Comparison of ENCODE assay signal across 19 cellular contexts in genomic region chr3:5096368-5096767, GRCh38. TPM values are rescaled to one million over a fixed set of nuclear protein-coding genes. Genes with fewer than 3 reads are reported as not detected.
A peak's percentile ranks its signal among the peaks of the same experiment; 100 is the strongest.
DNase-seq lines count a peak whose midpoint lies in the region; ATAC-seq, FAIRE-seq and TF ChIP-seq lines count a peak whose summit lies in the region.
"Had no signal": no experiment of that assay in that cellular context is flagged by ENCODE, and none has a peak within 500 bp of the region (broad histone marks: within the 10 kb centered on the region; RNA-seq: fewer than 3 reads in every experiment).

No MANE protein-coding gene starts in this region.

- H3K4me1 ChIP-seq in astrocyte (ENCODE audit: insufficient read depth, low read length) (peaks cover 6% of the 10 kb centered on the region), mesenchymal stem cell (ENCODE audit: control insufficient read depth, insufficient read depth, low read depth, low read length) (peaks cover 4% of the 10 kb centered on the region), skeletal muscle tissue (ENCODE audit: control insufficient read depth in 3 of 3, insufficient read depth in 3 of 3, low read length in 3 of 3) (peaks cover 0 to 4% (median 4%) of the 10 kb centered on the region in 3 donors)

- DNase-seq in astrocyte (ENCODE audit: low read depth) (no peak), foreskin melanocyte (peak; percentile 22), mesenchymal stem cell (no peak), NCI-H2107 (lab: John Stamatoyannopoulos, UW) (no peak)
- DNase-seq in activated CD4-positive, alpha-beta T cell treated with anti-CD3 and anti-CD28 coated beads for 36 hours, result no peak
- DNase-seq: activated CD4-positive, alpha-beta T cell treated with anti-CD3 and anti-CD28 coated beads, Interleukin-2, amount 50 U/mL, for 1 hour; NCI-H1417 treated with DMSO at 0.1 percent for 48 hours; NCI-H2171; NCI-H748 treated with DMSO at 0.1 percent for 48 hours; SHP77 had no signal

- H3K27me3 ChIP-seq in astrocyte (ENCODE audit: insufficient read depth, low read length) (peaks cover 5% of the 10 kb centered on the region), mesenchymal stem cell (ENCODE audit: control insufficient read depth in 1 of 2, insufficient read depth in 1 of 2, low read length in 2 of 2) (peaks cover 6 to 17% of the 10 kb centered on the region in 2 experiments), skeletal muscle tissue (ENCODE audit: control insufficient read depth in 3 of 3, insufficient read depth in 3 of 3, low read length in 3 of 3) (peaks cover 0 to 5% (median 0%) of the 10 kb centered on the region in 3 donors)

- H3K4me3 ChIP-seq in astrocyte (ENCODE audit: insufficient read depth, low read depth, low read length) (no peak overlapping the region), mesenchymal stem cell (ENCODE audit: insufficient read depth in 1 of 2, low read depth in 1 of 2, low read length in 2 of 2) (no peak overlapping the region), skeletal muscle tissue (ENCODE audit: low read length in 3 of 3) (peak overlapping the region in 2 of 3 donors; percentile 22 to 64)
- H3K4me3 ChIP-seq: left lung had no signal

- peak overlapping the region; percentile 45 for H3K4me3 Mint-ChIP-seq in astrocyte (ENCODE audit: unreplicated experiment)
- no peak overlapping the region for H3K4me3 Mint-ChIP-seq in activated CD4-positive, alpha-beta T cell treated with anti-CD3 and anti-CD28 coated beads for 36 hours
- H3K4me3 Mint-ChIP-seq in activated T-helper 17 cell treated with anti-CD3 and anti-CD28 coated beads, Interleukin-2, amount 50 U/mL, for 72 hours, result no peak overlapping the region
- H3K4me3 Mint-ChIP-seq: stimulated activated memory B cell treated with anti-CD40 and anti-IgM and Interleukin-4, amounts not matched to agents 10 μg/mL and 1 μg/mL and 100 μg/mL, for 72 hours had no signal

- H2BK120ac ChIP-seq in mesenchymal stem cell (ENCODE audit: low read depth, low read length), result no peak overlapping the region

- H3K9me3 ChIP-seq in astrocyte (ENCODE audit: insufficient read depth, low read depth, low read length) (no peaks in the 10 kb centered on the region), mesenchymal stem cell (ENCODE audit: control insufficient read depth, low read length) (no peaks in the 10 kb centered on the region), skeletal muscle tissue (ENCODE audit: control insufficient read depth in 3 of 3, low read length in 3 of 3) (no peaks in the 10 kb centered on the region)
- H3K9me3 ChIP-seq: left lung, tibial nerve had no signal

- no peaks in the 10 kb centered on the region for H3K79me1 ChIP-seq in mesenchymal stem cell (replicated peaks; ENCODE audit: low read length, poor library complexity, severe bottlenecking)

- ATAC-seq in HG02938 (IDR thresholded peaks at IDR 0.05; ENCODE audit: unreplicated experiment), result no peak
- ATAC-seq in activated CD4-positive, alpha-beta T cell treated with anti-CD3 and anti-CD28 coated beads for 36 hours, result no peak
- ATAC-seq in activated T-helper 17 cell treated with anti-CD3 and anti-CD28 coated beads, Interleukin-2, amount 50 U/mL, for 72 hours (replicated peaks), result no peak
- ATAC-seq: esophagus mucosa; stimulated activated memory B cell treated with anti-CD40 and anti-IgM and Interleukin-4, amounts not matched to agents 10 μg/mL and 1 μg/mL and 100 μg/mL, for 72 hours had no signal

- no peak overlapping the region for H3K23ac ChIP-seq in mesenchymal stem cell (ENCODE audit: low read length in 2 of 2)

- peaks cover 3% of the 10 kb centered on the region for H3K9me3 Mint-ChIP-seq in astrocyte (ENCODE audit: unreplicated experiment)
- H3K9me3 Mint-ChIP-seq in activated CD4-positive, alpha-beta T cell treated with anti-CD3 and anti-CD28 coated beads for 36 hours (ENCODE audit: low read depth), result no peaks in the 10 kb centered on the region
- no peaks in the 10 kb centered on the region for H3K9me3 Mint-ChIP-seq in activated T-helper 17 cell treated with anti-CD3 and anti-CD28 coated beads, Interleukin-2, amount 50 U/mL, for 72 hours
- H3K9me3 Mint-ChIP-seq: activated naive CD8-positive, alpha-beta T cell treated with anti-CD3 and anti-CD28 coated beads, Interleukin-2, amount 50 U/mL, for 24 hours; activated T-helper 2 cell treated with anti-CD3 and anti-CD28 coated beads, Interferon-gamma antibody, Interleukin-2, Interleukin-4, amounts not matched to agents 10 μg/mL and 5 μg/mL and 100 μg/mL, durations not matched to agents 14 hours and 24 hours and 36 hours; stimulated activated memory B cell treated with anti-CD40 and anti-IgM and Interleukin-4, amounts not matched to agents 10 μg/mL and 1 μg/mL and 100 μg/mL, for 72 hours had no signal

- H3K4me1 Mint-ChIP-seq in astrocyte (ENCODE audit: low read depth, unreplicated experiment), result no peaks in the 10 kb centered on the region
- peaks cover 4% of the 10 kb centered on the region for H3K4me1 Mint-ChIP-seq in activated CD4-positive, alpha-beta T cell treated with anti-CD3 and anti-CD28 coated beads for 36 hours
- H3K4me1 Mint-ChIP-seq in activated T-helper 17 cell treated with anti-CD3 and anti-CD28 coated beads, Interleukin-2, amount 50 U/mL, for 72 hours, result no peaks in the 10 kb centered on the region

- no peak overlapping the region for H3K4ac ChIP-seq in mesenchymal stem cell (ENCODE audit: low read depth in 1 of 2, low read length in 2 of 2)

- CTCF ChIA-PET in activated CD4-positive, alpha-beta T cell treated with anti-CD3 and anti-CD28 coated beads for 36 hours (lab: Charles Lee), result no interaction called here

- POLR2A ChIA-PET in activated CD4-positive, alpha-beta T cell treated with anti-CD3 and anti-CD28 coated beads for 36 hours (lab: Charles Lee), result no interaction called here

- peak overlapping the region; percentile 88 for H3K4me2 ChIP-seq in astrocyte (ENCODE audit: low read length)
- peak overlapping the region; percentile 13 for H3K4me2 ChIP-seq in mesenchymal stem cell (ENCODE audit: low read length, poor library complexity, severe bottlenecking)

- no peaks in the 10 kb centered on the region for H3K79me2 ChIP-seq in astrocyte (ENCODE audit: insufficient read depth, low read length)

- no peaks in the 10 kb centered on the region for H3K36me3 ChIP-seq in astrocyte (ENCODE audit: insufficient read depth, low read length)
- no peaks in the 10 kb centered on the region for H3K36me3 ChIP-seq in mesenchymal stem cell (ENCODE audit: control insufficient read depth in 1 of 2, insufficient read depth in 2 of 2, low read depth in 1 of 2, low read length in 2 of 2)
- no peaks in the 10 kb centered on the region for H3K36me3 ChIP-seq in skeletal muscle tissue (ENCODE audit: control insufficient read depth in 3 of 3, insufficient read depth in 3 of 3, low read length in 3 of 3)
- H3K36me3 ChIP-seq: left lung, tibial nerve had no signal

- no peak for FAIRE-seq in astrocyte (lab: Jason Lieb, UNC)

- no peaks in the 10 kb centered on the region for H3K36me3 Mint-ChIP-seq in astrocyte (ENCODE audit: low read depth, unreplicated experiment)
- no peaks in the 10 kb centered on the region for H3K36me3 Mint-ChIP-seq in activated CD4-positive, alpha-beta T cell treated with anti-CD3 and anti-CD28 coated beads for 36 hours (ENCODE audit: low read depth)
- H3K36me3 Mint-ChIP-seq in activated T-helper 17 cell treated with anti-CD3 and anti-CD28 coated beads, Interleukin-2, amount 50 U/mL, for 72 hours (ENCODE audit: low read depth), result no peaks in the 10 kb centered on the region
- H3K36me3 Mint-ChIP-seq: stimulated activated memory B cell treated with anti-CD40 and anti-IgM and Interleukin-4, amounts not matched to agents 10 μg/mL and 1 μg/mL and 100 μg/mL, for 72 hours had no signal

- 61% methylated on average over 8 of the region's 8 CpGs for WGBS in mesenchymal stem cell

- TF ChIP-seq CTCF in astrocyte (IDR thresholded peaks at IDR 0.05; ENCODE audit: insufficient read depth, low read depth, low read length), result no peak

- no peak overlapping the region for H2BK12ac ChIP-seq in mesenchymal stem cell (ENCODE audit: low read length in 2 of 2)

- no peak overlapping the region for H3K27ac ChIP-seq in astrocyte (ENCODE audit: low read depth, low read length)
- no peak overlapping the region for H3K27ac ChIP-seq in mesenchymal stem cell (ENCODE audit: low read length, poor library complexity, severe bottlenecking)
- H3K27ac ChIP-seq in skeletal muscle tissue (ENCODE audit: low read depth, low read length), result no peak overlapping the region
- H3K27ac ChIP-seq: left lung had no signal

- H4K8ac ChIP-seq in mesenchymal stem cell (ENCODE audit: low read length), result no peak overlapping the region

- intact Hi-C loops in activated CD4-positive, alpha-beta T cell treated with anti-CD3 and anti-CD28 coated beads for 36 hours (cut with DNase I, micrococcal nuclease), result no loop called here

- H2BK15ac ChIP-seq in mesenchymal stem cell (ENCODE audit: low read depth, poor library complexity, severe bottlenecking), result no peak overlapping the region

- H3K14ac ChIP-seq in mesenchymal stem cell (ENCODE audit: low read length in 2 of 2), result no peak overlapping the region

- H3K27ac Mint-ChIP-seq in astrocyte (ENCODE audit: unreplicated experiment), result no peak overlapping the region
- no peak overlapping the region for H3K27ac Mint-ChIP-seq in activated CD4-positive, alpha-beta T cell treated with anti-CD3 and anti-CD28 coated beads for 36 hours
- no peak overlapping the region for H3K27ac Mint-ChIP-seq in activated T-helper 17 cell treated with anti-CD3 and anti-CD28 coated beads, Interleukin-2, amount 50 U/mL, for 72 hours
- H3K27ac Mint-ChIP-seq: activated naive CD8-positive, alpha-beta T cell treated with anti-CD3 and anti-CD28 coated beads, Interleukin-2, amount 50 U/mL, for 24 hours; activated T-helper 2 cell treated with anti-CD3 and anti-CD28 coated beads, Interferon-gamma antibody, Interleukin-2, Interleukin-4, amounts not matched to agents 10 μg/mL and 5 μg/mL and 100 μg/mL, durations not matched to agents 14 hours and 24 hours and 36 hours; stimulated activated memory B cell treated with anti-CD40 and anti-IgM and Interleukin-4, amounts not matched to agents 10 μg/mL and 1 μg/mL and 100 μg/mL, for 72 hours had no signal

- peak overlapping the region; percentile 5 for H2AFZ ChIP-seq in astrocyte (ENCODE audit: low read depth, low read length)
- H2AFZ ChIP-seq in mesenchymal stem cell (ENCODE audit: low read depth, low read length), result no peak overlapping the region

- no peak overlapping the region for H2BK5ac ChIP-seq in mesenchymal stem cell (ENCODE audit: low read depth, low read length, poor library complexity, severe bottlenecking)

- no peak overlapping the region for H2AK5ac ChIP-seq in mesenchymal stem cell (ENCODE audit: low read length, severe bottlenecking)

- no peak overlapping the region for H3K18ac ChIP-seq in mesenchymal stem cell (ENCODE audit: low read depth in 1 of 2, low read length in 2 of 2)

- no peaks in the 10 kb centered on the region for H4K20me1 ChIP-seq in astrocyte (ENCODE audit: insufficient read depth, low read length)

- H4K91ac ChIP-seq in mesenchymal stem cell (ENCODE audit: low read length), result no peak overlapping the region

- peaks cover 49% of the 10 kb centered on the region for H3K27me3 Mint-ChIP-seq in astrocyte (ENCODE audit: low read depth, unreplicated experiment)
- peaks cover 32% of the 10 kb centered on the region for H3K27me3 Mint-ChIP-seq in activated CD4-positive, alpha-beta T cell treated with anti-CD3 and anti-CD28 coated beads for 36 hours
- H3K27me3 Mint-ChIP-seq in activated T-helper 17 cell treated with anti-CD3 and anti-CD28 coated beads, Interleukin-2, amount 50 U/mL, for 72 hours, result peaks cover 21% of the 10 kb centered on the region

- H3K9ac ChIP-seq in astrocyte (ENCODE audit: low read length) (no peak overlapping the region), mesenchymal stem cell (ENCODE audit: low read length) (no peak overlapping the region), skeletal muscle tissue (ENCODE audit: low read depth in 1 of 3, low read length in 3 of 3) (no peak overlapping the region)

RNA-seq across cellular contexts. Expression of gene ARL8B, which starts 25.7 kb away (rescaled TPM):
- 59.7 and 64.1 TPM in 2 replicates for total RNA-seq in astrocyte
- polyA plus RNA-seq in mesenchymal stem cell (2013, experiment 1 of 2), result 101 TPM
- 108 TPM for polyA plus RNA-seq in mesenchymal stem cell (2013, experiment 2 of 2)
- 59.0 TPM for total RNA-seq in skeletal muscle tissue
- total RNA-seq in activated CD4-positive, alpha-beta T cell treated with anti-CD3 and anti-CD28 coated beads for 36 hours, result 10 to 100 TPM; 44.7 to 45.1 TPM
- total RNA-seq in activated T-helper 17 cell treated with anti-CD3 and anti-CD28 coated beads, Interleukin-2, amount 50 U/mL, for 72 hours, result 10 to 100 TPM; 48.2 to 60.9 TPM

Comparison
In these comparisons a context has a peak if more than half of its experiments do, and no peak if none do; other contexts are left out.
1. H3K4me3 ChIP-seq: peak in skeletal muscle tissue (2 of 3); none in astrocyte (single experiment) and mesenchymal stem cell (0 of 2).